In genomic region chr1:12044187-12044877, GRCh38 we compare ENCODE assay signal across 10 cellular contexts. TPM values are rescaled to one million over a fixed set of nuclear protein-coding genes. Genes with fewer than 3 reads are reported as not detected.
DNase-seq lines count a peak whose midpoint lies in the region; ATAC-seq and TF ChIP-seq lines count a peak whose summit lies in the region.
"Not testable (repeated sequence)": the region's sequence is repeated elsewhere in the genome, so short reads cannot be mapped to it uniquely, and the experiment has no call there.
"Had no signal": no experiment of that assay in that cellular context is flagged by ENCODE, and none has a peak within 500 bp of the region (broad histone marks: within the 10 kb centered on the region; RNA-seq: fewer than 3 reads in every experiment).

No MANE protein-coding gene starts in this region.

- not testable (repeated sequence) for TF ChIP-seq RAD21 in Ishikawa (IDR thresholded peaks at IDR 0.05; ENCODE audit: low read depth)

- TF ChIP-seq CTCF in GM12865 (IDR thresholded peaks at IDR 0.05; ENCODE audit: insufficient read depth, low read depth, low read length, missing control alignments); body of pancreas (IDR thresholded peaks at IDR 0.05); psoas muscle (IDR thresholded peaks at IDR 0.05); type B pancreatic cell (conservative IDR thresholded peaks at IDR 0.05): not testable (repeated sequence)

- DNase-seq in GM12865 (ENCODE audit: low read depth) (peak; percentile 79), body of pancreas (peak in 1 of 4 donors; percentile 36), psoas muscle (peak in 1 of 2 donors; percentile 38)
- not testable (repeated sequence) for DNase-seq in activated CD8-positive, alpha-beta memory T cell treated with anti-CD3 and anti-CD28 coated beads, Interleukin-2, amount 10 ng/mL, durations not matched to agents 7 days and 5 days; left ventricle myocardium superior; type B pancreatic cell (ENCODE audit: extremely low spot score, unreplicated experiment)

- H3K27me3 ChIP-seq in body of pancreas; psoas muscle (ENCODE audit: insufficient read depth in 3 of 3, low read length in 2 of 3): not testable (repeated sequence)

- H3K4me3 Mint-ChIP-seq in T-helper 1 cell treated with Interleukin-12 subunit alpha and Interleukin-12 subunit beta and Interleukin-4 antibody, amounts not matched to agents 30 μg/mL and 1 μg/mL, for 36 hours; activated CD8-positive, alpha-beta memory T cell treated with anti-CD3 and anti-CD28 coated beads, Interleukin-2, amount 10 ng/mL, durations not matched to agents 7 days and 5 days; type B pancreatic cell: not testable (repeated sequence)

- H3K27ac Mint-ChIP-seq in T-helper 1 cell treated with Interleukin-12 subunit alpha and Interleukin-12 subunit beta and Interleukin-4 antibody, amounts not matched to agents 30 μg/mL and 1 μg/mL, for 36 hours = peak overlapping the region; percentile 54
- H3K27ac Mint-ChIP-seq in activated CD8-positive, alpha-beta memory T cell treated with anti-CD3 and anti-CD28 coated beads, Interleukin-2, amount 10 ng/mL, durations not matched to agents 7 days and 5 days = peak overlapping the region; percentile 59
- H3K27ac Mint-ChIP-seq in type B pancreatic cell = peak overlapping the region; percentile 70

- not testable (repeated sequence) for TF ChIP-seq POLR2A in body of pancreas (IDR thresholded peaks at IDR 0.05)

- intact Hi-C loops in body of pancreas (cut with DNase I); left ventricle myocardium superior (cut with micrococcal nuclease); psoas muscle (cut with DNase I): not testable (repeated sequence)

- H3K36me3 Mint-ChIP-seq in T-helper 1 cell treated with Interleukin-12 subunit alpha and Interleukin-12 subunit beta and Interleukin-4 antibody, amounts not matched to agents 30 μg/mL and 1 μg/mL, for 36 hours (ENCODE audit: low read depth); activated CD8-positive, alpha-beta memory T cell treated with anti-CD3 and anti-CD28 coated beads, Interleukin-2, amount 10 ng/mL, durations not matched to agents 7 days and 5 days; type B pancreatic cell: not testable (repeated sequence)

- H3K9me3 ChIP-seq in body of pancreas, psoas muscle: not testable (repeated sequence)

- 0 out of 2 replicates have a peak overlapping the region, but pooled peaks have one; percentile 4 for H3K4me3 ChIP-seq in GM12865 (ENCODE audit: low read depth, low read length)
- H3K4me3 ChIP-seq in body of pancreas, psoas muscle: not testable (repeated sequence)

- CTCF ChIA-PET in activated CD8-positive, alpha-beta memory T cell treated with anti-CD3 and anti-CD28 coated beads, Interleukin-2, amount 10 ng/mL, durations not matched to agents 7 days and 5 days (lab: Charles Lee) = interaction anchor here (2.1 to 3.3 kb wide), 3 partner anchors 12 to 27 kb away, joined by 7 to 12 read pairs (median 8); partner anchors contain the start of gene MIIP

- not testable (repeated sequence) for H3K9me3 Mint-ChIP-seq in T-helper 1 cell treated with Interleukin-12 subunit alpha and Interleukin-12 subunit beta and Interleukin-4 antibody, amounts not matched to agents 30 μg/mL and 1 μg/mL, for 36 hours; activated CD8-positive, alpha-beta memory T cell treated with anti-CD3 and anti-CD28 coated beads, Interleukin-2, amount 10 ng/mL, durations not matched to agents 7 days and 5 days (ENCODE audit: low read depth); type B pancreatic cell

- H3K4me1 ChIP-seq in body of pancreas, psoas muscle: not testable (repeated sequence)

- not testable (repeated sequence) for H3K27ac ChIP-seq in body of pancreas
- peak overlapping the region; percentile 66 for H3K27ac ChIP-seq in psoas muscle

- ATAC-seq in activated CD8-positive, alpha-beta memory T cell treated with anti-CD3 and anti-CD28 coated beads, Interleukin-2, amount 10 ng/mL, durations not matched to agents 7 days and 5 days = not testable (repeated sequence)
- ATAC-seq in body of pancreas (peak; percentile 40), left ventricle myocardium superior (peak; percentile 66), psoas muscle (peak; percentile 90 to 93 (median 91))

- H3K4me1 Mint-ChIP-seq in T-helper 1 cell treated with Interleukin-12 subunit alpha and Interleukin-12 subunit beta and Interleukin-4 antibody, amounts not matched to agents 30 μg/mL and 1 μg/mL, for 36 hours (ENCODE audit: low read depth) = peaks cover 14% of the 10 kb centered on the region
- peaks cover 28% of the 10 kb centered on the region for H3K4me1 Mint-ChIP-seq in activated CD8-positive, alpha-beta memory T cell treated with anti-CD3 and anti-CD28 coated beads, Interleukin-2, amount 10 ng/mL, durations not matched to agents 7 days and 5 days
- H3K4me1 Mint-ChIP-seq in type B pancreatic cell (ENCODE audit: unreplicated experiment) = not testable (repeated sequence)

- H3K36me3 ChIP-seq in body of pancreas (replicated peaks in 1 of 2; ENCODE audit: insufficient read depth in 1 of 2, low read depth in 2 of 2); psoas muscle (ENCODE audit: insufficient read depth in 1 of 2, low read depth in 1 of 2): not testable (repeated sequence)

- WGBS in body of pancreas, 2 donors = 47 to 50% methylated on average over 11 to 15 of the region's 15 CpGs
- 46 to 56% (median 47%) methylated on average over 15 of the region's 15 CpGs for WGBS in psoas muscle, 3 donors

- not testable (repeated sequence) for H3K27me3 Mint-ChIP-seq in T-helper 1 cell treated with Interleukin-12 subunit alpha and Interleukin-12 subunit beta and Interleukin-4 antibody, amounts not matched to agents 30 μg/mL and 1 μg/mL, for 36 hours (ENCODE audit: low read depth); type B pancreatic cell
- peaks cover 13% of the 10 kb centered on the region for H3K27me3 Mint-ChIP-seq in activated CD8-positive, alpha-beta memory T cell treated with anti-CD3 and anti-CD28 coated beads, Interleukin-2, amount 10 ng/mL, durations not matched to agents 7 days and 5 days

- not testable (repeated sequence) for TF ChIP-seq EP300 in Ishikawa (IDR thresholded peaks at IDR 0.05; ENCODE audit: borderline replicate concordance)

TF ChIP-seq in Ishikawa, 13 proteins besides CTCF, POLR2A, EP300 and RAD21:
- peak; percentile 66 for TF ChIP-seq USF1 (IDR thresholded peaks at IDR 0.05)

RNA-seq across cellular contexts. Expression of gene TNFRSF8, which starts 18.8 kb away (rescaled TPM):
- total RNA-seq in activated CD8-positive, alpha-beta memory T cell treated with anti-CD3 and anti-CD28 coated beads, Interleukin-2, amount 10 ng/mL, durations not matched to agents 7 days and 5 days = 10 to 100 TPM in 1 of 2 experiments, 1 to 10 TPM in 1; 3.8 to 14.8 TPM
- total RNA-seq in body of pancreas (not detected), left ventricle myocardium superior (1.2 TPM), psoas muscle (under 1 TPM; 0.29 to 0.86 (median 0.50) TPM), type B pancreatic cell (ENCODE audit: low replicate concordance) (0.07 and 0.14 TPM in 2 replicates)
- polyA plus RNA-seq in psoas muscle = under 1 TPM; 0.25 to 0.64 (median 0.49) TPM
- total RNA-seq: Calu3, occipital lobe had no signal

RNA-seq across cellular contexts. Expression of gene MIIP, which starts 25.0 kb away (rescaled TPM):
- 10 to 100 TPM; 41.4 to 59.3 TPM for total RNA-seq in activated CD8-positive, alpha-beta memory T cell treated with anti-CD3 and anti-CD28 coated beads, Interleukin-2, amount 10 ng/mL, durations not matched to agents 7 days and 5 days
- total RNA-seq in body of pancreas (10 to 100 TPM; 23.7 to 25.9 TPM), left ventricle myocardium superior (11.5 TPM), psoas muscle (10 to 100 TPM; 14.4 to 20.3 (median 16.7) TPM), type B pancreatic cell (ENCODE audit: low replicate concordance) (24.0 and 37.6 TPM in 2 replicates)
- polyA plus RNA-seq in psoas muscle = 10 to 100 TPM; 20.0 to 30.5 (median 23.4) TPM
